Comparison of ENCODE assay signal across 19 cellular contexts in the genomic region with DNA sequence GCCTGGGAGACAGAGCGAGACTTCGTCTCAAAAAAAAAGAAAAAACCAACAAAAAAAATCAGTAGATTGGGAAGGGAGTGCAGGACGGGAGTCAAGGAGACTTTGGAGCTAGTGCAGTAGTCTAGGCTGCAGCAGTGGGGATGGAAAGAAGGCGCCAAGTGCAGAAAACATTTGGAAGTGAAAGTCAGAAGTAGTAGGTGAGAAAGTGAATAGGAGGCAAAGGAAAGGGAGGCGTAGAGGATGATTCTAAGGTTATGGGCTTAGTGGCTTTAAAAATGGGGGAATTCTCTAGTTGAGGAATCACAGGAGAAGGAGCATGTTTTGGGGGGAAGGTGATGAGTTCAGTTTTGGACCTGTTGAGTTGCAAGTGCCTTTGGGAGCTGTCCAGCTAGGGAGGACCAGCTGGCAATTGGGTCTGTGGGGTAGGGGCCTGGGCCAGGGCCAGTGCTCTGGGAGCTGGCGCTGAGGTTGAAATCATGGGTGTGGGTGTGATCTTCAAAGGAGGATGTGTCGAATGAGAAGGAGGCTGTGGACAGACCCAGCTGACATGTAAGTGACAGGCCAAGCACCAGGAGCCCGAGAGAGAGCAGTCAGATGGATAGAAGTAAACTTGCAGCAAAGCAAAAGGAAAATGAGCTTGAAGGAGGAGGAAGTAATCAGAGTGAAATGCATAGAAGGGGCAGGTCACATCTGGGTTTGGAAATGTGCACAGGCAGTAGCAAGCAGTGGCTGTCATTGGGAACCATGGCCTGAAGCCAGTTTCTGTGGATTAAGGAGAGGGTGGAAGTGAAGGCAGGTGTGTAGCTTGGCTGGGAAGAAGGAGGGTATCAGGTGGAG.
"Had no signal": no experiment of that assay in that cellular context is flagged by ENCODE, and none has a peak within 500 bp of the region (broad histone marks: within the 10 kb centered on the region; RNA-seq: fewer than 3 reads in every experiment).

No MANE protein-coding gene starts in this region.

- H3K9me3 Mint-ChIP-seq: activated CD4-positive, alpha-beta memory T cell treated with anti-CD3 and anti-CD28 coated beads, Interleukin-2, amount 10 ng/mL, durations not matched to agents 7 days and 5 days; activated T-cell treated with anti-CD3 and anti-CD28 coated beads, Interleukin-2, amount 50 U/mL, for 72 hours; memory B cell; natural killer cell; T-helper 2 cell treated with Interferon-gamma antibody and Interleukin-4, amounts not matched to agents 5 μg/mL and 100 μg/mL, for 36 hours had no signal

- H3K9me3 ChIP-seq: left ventricle myocardium inferior, prostate gland, right lobe of liver, uterus had no signal

- H3K27ac Mint-ChIP-seq: activated CD4-positive, alpha-beta memory T cell treated with anti-CD3 and anti-CD28 coated beads, Interleukin-2, amount 10 ng/mL, durations not matched to agents 7 days and 5 days; activated T-cell treated with anti-CD3 and anti-CD28 coated beads, Interleukin-2, amount 50 U/mL, for 72 hours; memory B cell; natural killer cell; T-helper 2 cell treated with Interferon-gamma antibody and Interleukin-4, amounts not matched to agents 5 μg/mL and 100 μg/mL, for 36 hours had no signal

- H3K36me3 ChIP-seq: cardiac muscle cell, prostate gland, right lobe of liver, uterus had no signal

- H3K4me1 ChIP-seq: prostate gland, right lobe of liver had no signal

- H3K4me1 Mint-ChIP-seq: memory B cell, natural killer cell had no signal

- H3K27me3 ChIP-seq: right lobe of liver, uterus had no signal

- H3K36me3 Mint-ChIP-seq: memory B cell, natural killer cell had no signal

- DNase-seq: activated CD4-positive, alpha-beta memory T cell treated with anti-CD3 and anti-CD28 coated beads, Interleukin-2, amount 10 ng/mL, durations not matched to agents 7 days and 5 days; activated CD4-positive, CD25-positive, alpha-beta regulatory T cell treated with anti-CD3 and anti-CD28 coated beads, Interleukin-2, amount 50 U/mL, for 72 hours; activated naive CD4-positive, alpha-beta T cell treated with Interleukin-2 at 50 U/mL for 16 hours; activated T-cell treated with anti-CD3 and anti-CD28 coated beads, Interleukin-2, amount 50 U/mL, for 72 hours; cortex of kidney; effector memory CD4-positive, alpha-beta T cell; left ventricle myocardium inferior; natural killer cell; occipital lobe; right lobe of liver; stimulated activated CD4-positive, alpha-beta T cell treated with anti-CD3 and anti-CD28 coated beads, Interleukin-12 subunit alpha, Interleukin-12 subunit beta, amount 100 ng/mL, for 4 hours; stimulated activated naive CD4-positive, alpha-beta T cell treated with Interleukin-2 at 50 U/mL for 16 hours had no signal

- FAIRE-seq: frontal cortex, keratinocyte had no signal

- H3K27ac ChIP-seq: cardiac muscle cell, left ventricle myocardium inferior, prostate gland, right lobe of liver, uterus had no signal

- H3K4me3 ChIP-seq: cardiac muscle cell, left ventricle myocardium inferior, prostate gland, right lobe of liver, uterus had no signal

- H3K4me3 Mint-ChIP-seq: activated CD4-positive, alpha-beta memory T cell treated with anti-CD3 and anti-CD28 coated beads, Interleukin-2, amount 10 ng/mL, durations not matched to agents 7 days and 5 days; activated T-cell treated with anti-CD3 and anti-CD28 coated beads, Interleukin-2, amount 50 U/mL, for 72 hours; memory B cell; natural killer cell; T-helper 2 cell treated with Interferon-gamma antibody and Interleukin-4, amounts not matched to agents 5 μg/mL and 100 μg/mL, for 36 hours had no signal
